17 cellular contexts compared by ENCODE assay signal in genomic region chr5:68505917-68506860, GRCh38.
DNase-seq lines count a peak whose midpoint lies in the region; ATAC-seq and TF ChIP-seq lines count a peak whose summit lies in the region.
"Had no signal": no experiment of that assay in that cellular context is flagged by ENCODE, and none has a peak within 500 bp of the region (broad histone marks: within the 10 kb centered on the region; RNA-seq: fewer than 3 reads in every experiment).

No MANE protein-coding gene starts in this region.

- H3K27ac Mint-ChIP-seq in natural killer cell = no peak overlapping the region
- H3K27ac Mint-ChIP-seq: activated CD4-positive, alpha-beta memory T cell treated with anti-CD3 and anti-CD28 coated beads, Interleukin-2, amount 10 ng/mL, durations not matched to agents 7 days and 5 days; memory B cell had no signal

- H3K9ac ChIP-seq in colonic mucosa (ENCODE audit: low read depth in 2 of 2, low read length in 2 of 2) = no peak overlapping the region

- intact Hi-C loops in colonic mucosa (cut with DNase I) = no loop called here
- intact Hi-C loops in natural killer cell (cut with micrococcal nuclease) = no loop called here

- H3K36me3 Mint-ChIP-seq in natural killer cell = no peaks in the 10 kb centered on the region
- H3K36me3 Mint-ChIP-seq: memory B cell had no signal

- in situ Hi-C loops in KBM-7 (cut with MboI; ENCODE audit: low pct_unique_long_range_greater_than_20kb, low sequenced_read_pairs) = no loop called here

- H3K4me3 ChIP-seq in AG09309 (ENCODE audit: control insufficient read depth, low read depth, low read length) (no peak overlapping the region), colonic mucosa (no peak overlapping the region), mesodermal cell (ENCODE audit: extremely low read depth, insufficient read depth, low read length, poor library complexity, severe bottlenecking) (no peak overlapping the region)
- H3K4me3 ChIP-seq: thoracic aorta had no signal

- no peak overlapping the region for H3K27ac ChIP-seq in colonic mucosa
- H3K27ac ChIP-seq in mesodermal cell (ENCODE audit: low read depth, low read length, severe bottlenecking) = peak overlapping the region; percentile 31
- H3K27ac ChIP-seq: HL-60, thoracic aorta had no signal

- peaks cover 3 to 7% of the 10 kb centered on the region in 2 donors for H3K27me3 Mint-ChIP-seq in natural killer cell (ENCODE audit: low read depth in 2 of 2)

- no peak overlapping the region for H3K4me3 Mint-ChIP-seq in natural killer cell
- H3K4me3 Mint-ChIP-seq: activated CD4-positive, alpha-beta memory T cell treated with anti-CD3 and anti-CD28 coated beads, Interleukin-2, amount 10 ng/mL, durations not matched to agents 7 days and 5 days; memory B cell had no signal

- H3K4me1 ChIP-seq in colonic mucosa (no peaks in the 10 kb centered on the region), mesodermal cell (ENCODE audit: control insufficient read depth, insufficient read depth, low read length, poor library complexity, severe bottlenecking) (peaks cover 17% of the 10 kb centered on the region)

- H3K9me3 Mint-ChIP-seq in natural killer cell = no peaks in the 10 kb centered on the region
- H3K9me3 Mint-ChIP-seq: activated CD4-positive, alpha-beta memory T cell treated with anti-CD3 and anti-CD28 coated beads, Interleukin-2, amount 10 ng/mL, durations not matched to agents 7 days and 5 days; memory B cell had no signal

- DNase-seq in AG09309 (ENCODE audit: low read depth) = peak; percentile 18
- peak; percentile 82 for DNase-seq in LoVo (ENCODE audit: low spot score)
- DNase-seq in colonic mucosa = peak; percentile 38
- no peak for DNase-seq in KBM-7
- no peak for DNase-seq in activated CD4-positive, alpha-beta T cell treated with anti-CD3 and anti-CD28 coated beads, Interleukin-2, amount 50 U/mL, for 48 hours
- no peak for DNase-seq in DMS 273 treated with DMSO at 0.1 percent for 48 hours (lab: John Stamatoyannopoulos, UW)
- no peak for DNase-seq in natural killer cell
- DNase-seq: activated CD4-positive, alpha-beta memory T cell treated with anti-CD3 and anti-CD28 coated beads, Interleukin-2, amount 10 ng/mL, durations not matched to agents 7 days and 5 days; activated naive CD4-positive, alpha-beta T cell; DND-41; head of caudate nucleus; NCI-H1436 treated with DMSO at 0.1 percent for 48 hours; retina had no signal

- no peak for TF ChIP-seq CTCF in AG09309 (IDR thresholded peaks at IDR 0.05; ENCODE audit: control insufficient read depth, insufficient read depth, low read depth, low read length, missing control alignments)
- TF ChIP-seq CTCF in colonic mucosa (IDR thresholded peaks at IDR 0.05) = no peak
- no peak for TF ChIP-seq CTCF in natural killer cell (IDR thresholded peaks at IDR 0.05)

- H3K36me3 ChIP-seq in colonic mucosa (no peaks in the 10 kb centered on the region), mesodermal cell (ENCODE audit: control insufficient read depth, insufficient read depth, low read length) (no peaks in the 10 kb centered on the region)
- H3K36me3 ChIP-seq: thoracic aorta had no signal

- H3K4me1 Mint-ChIP-seq in natural killer cell = no peaks in the 10 kb centered on the region
- H3K4me1 Mint-ChIP-seq: activated CD4-positive, alpha-beta memory T cell treated with anti-CD3 and anti-CD28 coated beads, Interleukin-2, amount 10 ng/mL, durations not matched to agents 7 days and 5 days; memory B cell had no signal

- no peaks in the 10 kb centered on the region for H3K27me3 ChIP-seq in colonic mucosa

- no peak for ATAC-seq in natural killer cell

- no peaks in the 10 kb centered on the region for H3K9me3 ChIP-seq in colonic mucosa
- no peaks in the 10 kb centered on the region for H3K9me3 ChIP-seq in mesodermal cell (ENCODE audit: control insufficient read depth, low read length)
- H3K9me3 ChIP-seq: thoracic aorta had no signal

- no CpG with 5 or more reads among the region's 2 CpGs for WGBS in mesodermal cell (ENCODE audit: insufficient coverage in 2 of 2), 2 experiments

Comparison
In these comparisons a context has a peak if more than half of its experiments do, and no peak if none do; other contexts are left out.
1. DNase-seq: peak in AG09309 (single experiment), LoVo (single experiment) and colonic mucosa (single experiment); none in KBM-7 (single experiment), activated CD4-positive, alpha-beta T cell treated with anti-CD3 and anti-CD28 coated beads, Interleukin-2, amount 50 U/mL, for 48 hours (0 of 2), DMS 273 treated with DMSO at 0.1 percent for 48 hours (single experiment) and natural killer cell (single experiment).